ENCODE assay signal across 8 cellular contexts in genomic region chr4:165215034-165215751, GRCh38. TPM values are rescaled to one million over a fixed set of nuclear protein-coding genes. Genes with fewer than 3 reads are reported as not detected.
DNase-seq lines count a peak whose midpoint lies in the region; ATAC-seq and TF ChIP-seq lines count a peak whose summit lies in the region.
"Not testable (repeated sequence)": the region's sequence is repeated elsewhere in the genome, so short reads cannot be mapped to it uniquely, and the experiment has no call there.

No MANE protein-coding gene starts in this region.

- peaks cover 60% of the 10 kb centered on the region for H3K79me2 ChIP-seq in DOHH2 (ENCODE audit: control insufficient read depth, low read length)

- H3K4me3 Mint-ChIP-seq in activated CD4-positive, alpha-beta T cell treated with anti-CD3 and anti-CD28 coated beads, Interleukin-2, amount 10 ng/mL, durations not matched to agents 24 days and 14 days, result peak overlapping the region; percentile 66

- H3K27me3 ChIP-seq in DOHH2 (ENCODE audit: control insufficient read depth, low read length); heart left ventricle: not testable (repeated sequence)

- TF ChIP-seq CTCF in DOHH2 (IDR thresholded peaks at IDR 0.05; ENCODE audit: low read depth, low read length, poor library complexity, severe bottlenecking); heart left ventricle (IDR thresholded peaks at IDR 0.05): not testable (repeated sequence)

- ATAC-seq in GM21360 (IDR thresholded peaks at IDR 0.05; ENCODE audit: unreplicated experiment) (peak; percentile 59), HG02970 (IDR thresholded peaks at IDR 0.05; ENCODE audit: low FRiP score, unreplicated experiment) (peak; percentile 51), heart left ventricle (peak in 3 of 4 donors; percentile 28 to 67 (median 53))

- H3K4me1 Mint-ChIP-seq in activated CD4-positive, alpha-beta T cell treated with anti-CD3 and anti-CD28 coated beads, Interleukin-2, amount 10 ng/mL, durations not matched to agents 24 days and 14 days, result peaks cover 71% of the 10 kb centered on the region

- peak; percentile 78 for DNase-seq in M059J (ENCODE audit: low read depth)
- DNase-seq in activated CD4-positive, alpha-beta T cell treated with anti-CD3 and anti-CD28 coated beads, Interleukin-2, amount 10 ng/mL, durations not matched to agents 24 days and 14 days, result peak; percentile 81
- peak; percentile 82 for DNase-seq in astrocyte of the hippocampus (ENCODE audit: low read depth, low spot score)
- DNase-seq in heart left ventricle, result peak in 1 of 5 donors; percentile 30
- DNase-seq in stimulated activated CD4-positive, alpha-beta T cell treated with anti-CD3 and anti-CD28 coated beads, Interleukin-2, amount 100 ng/mL, for 4 hours (ENCODE audit: low read depth), result peak; percentile 33

- H3K9me3 ChIP-seq in DOHH2 (ENCODE audit: control insufficient read depth, insufficient read depth, low read length); heart left ventricle: not testable (repeated sequence)

- not testable (repeated sequence) for H3F3A ChIP-seq in DOHH2 (ENCODE audit: control insufficient read depth, insufficient read depth)

- H3K4me3 ChIP-seq in DOHH2 (ENCODE audit: low read length), result peak overlapping the region; percentile 24; the same call in 1 of the 2 replicates
- not testable (repeated sequence) for H3K4me3 ChIP-seq in heart left ventricle

- TF ChIP-seq POLR2A in heart left ventricle (IDR thresholded peaks at IDR 0.05), result not testable (repeated sequence)

- intact Hi-C loops in activated CD4-positive, alpha-beta T cell treated with anti-CD3 and anti-CD28 coated beads, Interleukin-2, amount 10 ng/mL, durations not matched to agents 24 days and 14 days (cut with micrococcal nuclease); heart left ventricle (cut with DNase I): not testable (repeated sequence)

- WGBS in heart left ventricle, 4 donors, result 66 to 73% (median 69%) methylated on average over 2 of the region's 2 CpGs

- peak overlapping the region; percentile 48 for H3K4me2 ChIP-seq in DOHH2 (ENCODE audit: low read length)

- not testable (repeated sequence) for H3K27me3 Mint-ChIP-seq in activated CD4-positive, alpha-beta T cell treated with anti-CD3 and anti-CD28 coated beads, Interleukin-2, amount 10 ng/mL, durations not matched to agents 24 days and 14 days

- not testable (repeated sequence) for H3K9me2 ChIP-seq in DOHH2 (replicated peaks; ENCODE audit: control insufficient read depth, low read length)

- H3K4me1 ChIP-seq in DOHH2 (ENCODE audit: control insufficient read depth, low read length) (peaks cover 59% of the 10 kb centered on the region), heart left ventricle (peaks cover 0 to 45% (median 2%) of the 10 kb centered on the region in 12 donors)

- peak overlapping the region; percentile 46 for H3K27ac ChIP-seq in DOHH2 (ENCODE audit: low read depth, low read length)
- not testable (repeated sequence) for H3K27ac ChIP-seq in heart left ventricle

- peak overlapping the region; percentile 91 for H3K27ac Mint-ChIP-seq in activated CD4-positive, alpha-beta T cell treated with anti-CD3 and anti-CD28 coated beads, Interleukin-2, amount 10 ng/mL, durations not matched to agents 24 days and 14 days

- H4K20me1 ChIP-seq in DOHH2 (ENCODE audit: control insufficient read depth, insufficient read depth, low read depth, low read length), result not testable (repeated sequence)

- H3K36me3 Mint-ChIP-seq in activated CD4-positive, alpha-beta T cell treated with anti-CD3 and anti-CD28 coated beads, Interleukin-2, amount 10 ng/mL, durations not matched to agents 24 days and 14 days (ENCODE audit: low read depth), result peaks cover 33% of the 10 kb centered on the region

- not testable (repeated sequence) for H3K9me3 Mint-ChIP-seq in activated CD4-positive, alpha-beta T cell treated with anti-CD3 and anti-CD28 coated beads, Interleukin-2, amount 10 ng/mL, durations not matched to agents 24 days and 14 days

- not testable (repeated sequence) for H3K36me3 ChIP-seq in DOHH2 (ENCODE audit: control insufficient read depth, low read length); heart left ventricle

RNA-seq across cellular contexts. Expression of gene KLHL2, which starts 7.8 kb away (rescaled TPM):
- total RNA-seq in M059J (2014; rRNA removed; shearing (Covaris generic)), result 19.3 and 26.5 TPM in 2 replicates
- total RNA-seq in activated CD4-positive, alpha-beta T cell treated with anti-CD3 and anti-CD28 coated beads, Interleukin-2, amount 10 ng/mL, durations not matched to agents 24 days and 14 days, result 39.5 and 42.7 TPM in 2 replicates
- total RNA-seq in heart left ventricle, result 10 to 100 TPM in 6 of 9 donors, 1 to 10 TPM in 3; 7.2 to 18.6 (median 10.8) TPM
- 10 to 100 TPM in 1 of 2 donors, 1 to 10 TPM in 1; 4.0 to 15.5 TPM for polyA plus RNA-seq in heart left ventricle
